Comparison of ENCODE assay signal across 9 cellular contexts in the genomic region with DNA sequence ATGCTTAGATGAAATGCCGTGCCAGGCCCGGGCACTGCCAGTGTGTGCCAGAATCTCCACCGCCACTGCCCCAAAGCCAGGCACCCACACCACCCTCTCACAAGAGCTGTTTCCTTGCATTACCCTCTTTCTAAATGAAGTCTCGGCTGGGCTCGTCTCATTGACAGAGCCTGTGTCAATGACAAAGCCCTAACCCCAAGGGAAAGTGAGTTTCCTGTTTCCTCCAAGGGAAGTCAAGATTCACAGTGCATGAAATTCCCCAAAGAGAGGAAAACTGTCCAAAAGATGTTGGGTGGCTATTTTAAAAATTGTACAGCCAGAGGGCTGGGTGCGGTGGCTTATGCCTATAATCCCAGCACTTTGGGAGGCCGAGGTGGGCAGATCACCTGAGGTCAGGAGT.
"Had no signal": no experiment of that assay in that cellular context is flagged by ENCODE, and none has a peak within 500 bp of the region (broad histone marks: within the 10 kb centered on the region; RNA-seq: fewer than 3 reads in every experiment).

No MANE protein-coding gene starts in this region.

- DNase-seq: GM23248, GOT3, H7, HFFc6, KBM-7 had no signal

- H3K4me1 ChIP-seq: HAP-1 had no signal

- H3K9ac ChIP-seq: GM23248 had no signal

- H3K9me3 ChIP-seq: HAP-1 had no signal

- H3K4me3 ChIP-seq: GM23248, HAP-1 had no signal

- H3K27ac ChIP-seq: GM23248, HL-60 had no signal

- H2AFZ ChIP-seq: GM23248 had no signal

- H3K36me3 ChIP-seq: HAP-1 had no signal

- ATAC-seq: HCT116, HepG2 had no signal
